ENCODE assay signal across 8 cellular contexts in the genomic region with DNA sequence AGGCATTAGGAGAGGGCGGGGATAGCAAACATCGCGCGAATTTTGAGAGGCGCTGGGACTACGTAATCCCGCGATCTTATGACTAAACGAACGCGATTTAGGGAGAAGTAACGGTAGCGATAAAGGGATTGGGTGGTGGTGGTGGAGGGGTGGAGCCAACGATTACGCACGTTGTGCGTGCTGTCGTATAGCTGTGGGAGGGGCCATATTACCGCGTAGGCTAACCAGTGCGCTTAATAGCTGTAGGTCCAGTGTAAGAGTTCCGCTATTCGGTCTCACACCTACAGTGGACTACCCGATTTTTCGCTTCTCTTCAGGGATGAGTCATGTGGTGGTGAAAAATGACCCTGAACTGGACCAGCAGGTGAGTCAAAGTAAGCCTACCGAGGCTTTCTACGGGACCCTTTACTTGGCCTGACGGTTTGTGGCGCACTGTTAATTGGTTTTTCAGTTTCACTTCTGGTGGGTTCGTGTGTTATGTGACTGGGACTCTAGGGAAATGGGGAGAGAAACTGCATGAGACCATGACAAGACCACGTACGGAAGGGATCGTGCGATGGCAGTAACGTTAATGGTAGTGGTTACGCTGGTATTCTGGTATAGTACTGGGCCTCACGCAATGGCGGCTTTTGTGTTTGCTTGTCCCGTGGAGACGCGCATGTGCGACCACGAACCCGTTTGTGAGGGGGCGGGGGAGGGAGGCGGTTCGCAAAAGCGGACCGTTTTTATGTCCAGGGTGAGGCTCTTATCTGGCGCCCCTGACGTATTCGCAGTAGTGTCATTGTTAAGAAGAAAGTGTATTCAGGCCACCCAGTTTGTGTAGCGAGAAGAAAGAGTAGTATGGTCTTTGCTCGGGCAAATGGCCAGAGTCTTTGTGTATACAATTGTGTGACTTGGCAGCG. TPM values are rescaled to one million over a fixed set of nuclear protein-coding genes. Genes with fewer than 3 reads are reported as not detected.
DNase-seq lines count a peak whose midpoint lies in the region; ATAC-seq and TF ChIP-seq lines count a peak whose summit lies in the region.

A gene (plus strand): TSS at position 251 of the 902 bp plus-strand sequence. CDS start 69 bp downstream, at position 320.

- peak; percentile 82 for TF ChIP-seq POLR2A in Raji (IDR thresholded peaks at IDR 0.05; ENCODE audit: insufficient read depth, low read depth, low read length)

- H3K9me3 ChIP-seq in ascending aorta: no peaks in the 10 kb centered on the region

- ATAC-seq in HG02759 (IDR thresholded peaks at IDR 0.05; ENCODE audit: unreplicated experiment) (peak; percentile 86), natural killer cell (peak in 2 of 3 donors; percentile 89 to 98), GM18867 (IDR thresholded peaks at IDR 0.05; ENCODE audit: unreplicated experiment) (no peak)

- H3K36me3 Mint-ChIP-seq in CD14-positive monocyte (peaks cover 0 to 6% of the 10 kb centered on the region in 2 donors), natural killer cell (no peaks in the 10 kb centered on the region)
- H3K36me3 Mint-ChIP-seq in dendritic cell treated with granulocyte-macrophage colony-stimulating factor and Interleukin-4, amounts not matched to agents 40 ng/mL and 50 ng/mL, for 4 days (ENCODE audit: low read depth): peaks cover 25% of the 10 kb centered on the region

- intact Hi-C loops in CD14-positive monocyte (cut with micrococcal nuclease): loop anchor here in 1 of 2 donors (10.0 kb wide), 1 partner anchor 800 kb away; a partner anchor contains a TSS
- intact Hi-C loops in dendritic cell treated with granulocyte-macrophage colony-stimulating factor and Interleukin-4, amounts not matched to agents 40 ng/mL and 50 ng/mL, for 4 days (cut with micrococcal nuclease): loop anchor here (10.0 kb wide), 1 partner anchor 800 kb away; a partner anchor contains a TSS
- intact Hi-C loops in natural killer cell (cut with micrococcal nuclease): loop anchor here (2.0 to 10.0 kb wide), 3 partner anchors 242 to 1440 kb away; no protein-coding TSS in a partner anchor
- intact Hi-C loops in ascending aorta (cut with DNase I): no loop called here

- H3K27me3 ChIP-seq in ascending aorta: no peaks in the 10 kb centered on the region

- no peak for TF ChIP-seq CTCF in CD14-positive monocyte (IDR thresholded peaks at IDR 0.05)
- TF ChIP-seq CTCF in natural killer cell (IDR thresholded peaks at IDR 0.05): no peak
- no peak for TF ChIP-seq CTCF in ascending aorta (IDR thresholded peaks at IDR 0.05)

- H3K9me3 Mint-ChIP-seq in CD14-positive monocyte (peaks cover 0 to 6% (median 0%) of the 10 kb centered on the region in 7 donors), natural killer cell (no peaks in the 10 kb centered on the region)
- no peaks in the 10 kb centered on the region for H3K9me3 Mint-ChIP-seq in dendritic cell treated with granulocyte-macrophage colony-stimulating factor and Interleukin-4, amounts not matched to agents 40 ng/mL and 50 ng/mL, for 4 days

- H3K36me3 ChIP-seq in ascending aorta: no peaks in the 10 kb centered on the region

- no peak within 1 kb of the TSS for H3K4me3 ChIP-seq in ascending aorta

- no peak within 1 kb of the TSS for H3K27ac ChIP-seq in ascending aorta

- H3K4me3 Mint-ChIP-seq in CD14-positive monocyte (peak within 1 kb of the TSS; percentile 97), natural killer cell (no peak within 1 kb of the TSS)
- H3K4me3 Mint-ChIP-seq in dendritic cell treated with granulocyte-macrophage colony-stimulating factor and Interleukin-4, amounts not matched to agents 40 ng/mL and 50 ng/mL, for 4 days: peak within 1 kb of the TSS; percentile 83

- peaks cover 14% of the 10 kb centered on the region for H3K4me1 Mint-ChIP-seq in CD14-positive monocyte
- no peaks in the 10 kb centered on the region for H3K4me1 Mint-ChIP-seq in dendritic cell treated with granulocyte-macrophage colony-stimulating factor and Interleukin-4, amounts not matched to agents 40 ng/mL and 50 ng/mL, for 4 days (ENCODE audit: low read depth)
- H3K4me1 Mint-ChIP-seq in natural killer cell: peaks cover 0 to 23% of the 10 kb centered on the region in 2 donors

- H3K27me3 Mint-ChIP-seq in CD14-positive monocyte (ENCODE audit: low read depth in 3 of 3): peaks cover 0 to 3% (median 2%) of the 10 kb centered on the region in 3 donors
- H3K27me3 Mint-ChIP-seq in dendritic cell treated with granulocyte-macrophage colony-stimulating factor and Interleukin-4, amounts not matched to agents 40 ng/mL and 50 ng/mL, for 4 days: no peaks in the 10 kb centered on the region
- no peaks in the 10 kb centered on the region for H3K27me3 Mint-ChIP-seq in natural killer cell (ENCODE audit: low read depth in 2 of 2)

- H3K4me1 ChIP-seq in ascending aorta: no peaks in the 10 kb centered on the region

- H3K27ac Mint-ChIP-seq in CD14-positive monocyte (peak within 1 kb of the TSS in 2 of 7 donors; percentile 99), natural killer cell (peak within 1 kb of the TSS in 1 of 2 donors; percentile 99)
- H3K27ac Mint-ChIP-seq in dendritic cell treated with granulocyte-macrophage colony-stimulating factor and Interleukin-4, amounts not matched to agents 40 ng/mL and 50 ng/mL, for 4 days: peak within 1 kb of the TSS; percentile 97

- peak; percentile 90 for DNase-seq in CD14-positive monocyte (ENCODE audit: low spot score)
- DNase-seq in natural killer cell: peak; percentile 77
- no peak for DNase-seq in ascending aorta (ENCODE audit: low spot score in 2 of 2)
- DNase-seq in dedifferentiated amniotic fluid mesenchymal stem cell (ENCODE audit: extremely low spot score): no peak

RNA-seq across cellular contexts. Expression of the gene that starts here (rescaled TPM):
- not detected for polyA plus RNA-seq in CD14-positive monocyte
- total RNA-seq in natural killer cell (100 to 1,000 TPM in 2 of 3 donors, not detected in 1; 422 to 552 TPM), ascending aorta (not detected)

Comparison
In these comparisons a context has a peak if more than half of its experiments do, and no peak if none do; other contexts are left out.
1. DNase-seq: peak in CD14-positive monocyte (single experiment) and natural killer cell (single experiment); none in ascending aorta (0 of 2) and dedifferentiated amniotic fluid mesenchymal stem cell (single experiment).